34 cellular contexts compared by ENCODE assay signal in genomic region chr5:170711300-170711699, GRCh38.
"Had no signal": no experiment of that assay in that cellular context is flagged by ENCODE, and none has a peak within 500 bp of the region (broad histone marks: within the 10 kb centered on the region; RNA-seq: fewer than 3 reads in every experiment).

No MANE protein-coding gene starts in this region.

- H3K36me3 ChIP-seq: adrenal gland, ascending aorta, brain microvascular endothelial cell, breast epithelium, cardiac muscle cell had no signal

- H3K27me3 ChIP-seq: adrenal gland, ascending aorta, breast epithelium, cardiac muscle cell had no signal

- H3K27ac ChIP-seq: adrenal gland, ascending aorta, body of pancreas, brain microvascular endothelial cell, breast epithelium, cardiac muscle cell had no signal

- H3K4me3 ChIP-seq: adrenal gland, ascending aorta, body of pancreas, breast epithelium, cardiac muscle cell had no signal

- H3K9me3 ChIP-seq: adrenal gland, ascending aorta, body of pancreas had no signal

- FAIRE-seq: astrocyte, bronchial epithelial cell had no signal

- DNase-seq: activated effector memory CD4-positive, alpha-beta T cell treated with anti-CD3 and anti-CD28 coated beads, Interleukin-2, amount 50 U/mL, for 16 hours; activated effector memory CD4-positive, alpha-beta T cell treated with Interleukin-2 at 50 U/mL for 16 hours; activated gamma-delta T cell; activated gamma-delta T cell treated with Interleukin-2 at 50 U/mL for 16 hours; activated naive CD4-positive, alpha-beta T cell; activated naive CD4-positive, alpha-beta T cell treated with anti-CD3 and anti-CD28 coated beads for 36 hours; activated naive CD4-positive, alpha-beta T cell treated with anti-CD3 and anti-CD28 coated beads, Interleukin-2, amount 10 ng/mL, durations not matched to agents 7 days and 5 days; activated naive CD4-positive, alpha-beta T cell treated with anti-CD3 and anti-CD28 coated beads, Interleukin-2, amount 50 U/mL, for 16 hours; activated naive CD4-positive, alpha-beta T cell treated with Interleukin-2 at 50 U/mL for 16 hours; activated naive CD8-positive, alpha-beta T cell treated with anti-CD3 and anti-CD28 coated beads for 36 hours; activated naive CD8-positive, alpha-beta T cell treated with anti-CD3 and anti-CD28 coated beads, Interleukin-2, amount 10 ng/mL, durations not matched to agents 7 days and 5 days; activated naive CD8-positive, alpha-beta T cell treated with anti-CD3 and anti-CD28 coated beads, Interleukin-2, amount 50 U/mL, for 24 hours; activated T-cell treated with anti-CD3 and anti-CD28 coated beads, Interleukin-2, amount 50 U/mL, for 1 hour; activated T-cell treated with anti-CD3 and anti-CD28 coated beads, Interleukin-2, amount 50 U/mL, for 24 hours; activated T-cell treated with anti-CD3 and anti-CD28 coated beads, Interleukin-2, amount 50 U/mL, for 4 hours; activated T-cell treated with anti-CD3 and anti-CD28 coated beads, Interleukin-2, amount 50 U/mL, for 48 hours; activated T-cell treated with anti-CD3 and anti-CD28 coated beads, Interleukin-2, amount 50 U/mL, for 72 hours; adrenal gland; amniotic stem cell; amygdala; anterior cingulate cortex; aorta; body of pancreas; brain microvascular endothelial cell; caudate nucleus; central memory CD4-positive, alpha-beta T cell; cerebellar nuclear complex had no signal

- H3K4me1 ChIP-seq: adrenal gland, ascending aorta, body of pancreas, breast epithelium had no signal

- ATAC-seq: activated naive CD4-positive, alpha-beta T cell treated with anti-CD3 and anti-CD28 coated beads, Interleukin-2, amount 50 U/mL, for 72 hours; activated naive CD8-positive, alpha-beta T cell treated with anti-CD3 and anti-CD28 coated beads, Interleukin-2, amount 50 U/mL, for 24 hours; activated T-cell treated with anti-CD3 and anti-CD28 coated beads, Interleukin-2, amount 50 U/mL, for 4 hours; activated T-cell treated with anti-CD3 and anti-CD28 coated beads, Interleukin-2, amount 50 U/mL, for 72 hours; activated T-helper 17 cell treated with anti-CD3 and anti-CD28 coated beads, Interleukin-2, amount 50 U/mL, for 72 hours; body of pancreas had no signal
